In genomic region chr16:5044011-5044540, GRCh38 we compare ENCODE assay signal across 33 cellular contexts. TPM values are rescaled to one million over a fixed set of nuclear protein-coding genes. Genes with fewer than 3 reads are reported as not detected.
"Had no signal": no experiment of that assay in that cellular context is flagged by ENCODE, and none has a peak within 500 bp of the region (broad histone marks: within the 10 kb centered on the region; RNA-seq: fewer than 3 reads in every experiment).

No MANE protein-coding gene starts in this region.

- H3K36me3 Mint-ChIP-seq: activated naive CD8-positive, alpha-beta T cell treated with anti-CD3 and anti-CD28 coated beads, Interleukin-2, amount 10 ng/mL, durations not matched to agents 7 days and 5 days had no signal

- H3K9me3 ChIP-seq: ascending aorta had no signal

- H3K9me3 Mint-ChIP-seq: activated CD4-positive, alpha-beta memory T cell treated with anti-CD3 and anti-CD28 coated beads, Interleukin-2, amount 10 ng/mL, durations not matched to agents 7 days and 5 days; activated naive CD4-positive, alpha-beta T cell treated with anti-CD3 and anti-CD28 coated beads, Interleukin-2, amount 50 U/mL, for 24 hours; activated T-cell treated with anti-CD3 and anti-CD28 coated beads, Interleukin-2, amount 50 U/mL, for 72 hours; activated T-helper 17 cell treated with anti-CD3 and anti-CD28 coated beads, Interleukin-2, amount 50 U/mL, for 72 hours had no signal

- DNase-seq: activated CD4-positive, alpha-beta memory T cell treated with anti-CD3 and anti-CD28 coated beads, Interleukin-2, amount 10 ng/mL, durations not matched to agents 7 days and 5 days; activated CD4-positive, alpha-beta T cell treated with anti-CD3 and anti-CD28 coated beads for 1 hour; activated CD4-positive, alpha-beta T cell treated with anti-CD3 and anti-CD28 coated beads for 48 hours; activated CD4-positive, CD25-positive, alpha-beta regulatory T cell; activated CD8-positive, alpha-beta memory T cell treated with anti-CD3 and anti-CD28 coated beads for 24 hours; activated effector memory CD4-positive, alpha-beta T cell treated with anti-CD3 and anti-CD28 coated beads, Interleukin-2, amount 50 U/mL, for 16 hours; activated naive CD4-positive, alpha-beta T cell treated with Interleukin-2 at 50 U/mL for 16 hours; activated naive CD8-positive, alpha-beta T cell treated with anti-CD3 and anti-CD28 coated beads, Interleukin-2, amount 10 ng/mL, durations not matched to agents 7 days and 5 days; activated T-cell treated with anti-CD3 and anti-CD28 coated beads, Interleukin-2, amount 50 U/mL, for 1 hour; activated T-cell treated with anti-CD3 and anti-CD28 coated beads, Interleukin-2, amount 50 U/mL, for 72 hours; amygdala; NCI-H1092 treated with DMSO at 0.1 percent for 48 hours; NCI-H1417; NCI-H146; NCI-H187; NCI-H2029 treated with DMSO at 0.1 percent for 48 hours; NCI-H2107; NCI-H2171 treated with DMSO at 0.1 percent for 48 hours; NCI-H2227 treated with DMSO at 0.1 percent for 48 hours; NCI-H446; NCI-H510A treated with DMSO at 0.1 percent for 48 hours; SW 1271; T-helper 1 cell; T-helper 2 cell; T-helper 9 cell; WERI-Rb-1 had no signal

- H3K36me3 ChIP-seq: ascending aorta, cardiac muscle cell, WERI-Rb-1 had no signal

- H3K4me1 ChIP-seq: ascending aorta had no signal

- H3K4me3 Mint-ChIP-seq: activated CD4-positive, alpha-beta memory T cell treated with anti-CD3 and anti-CD28 coated beads, Interleukin-2, amount 10 ng/mL, durations not matched to agents 7 days and 5 days; activated naive CD4-positive, alpha-beta T cell treated with anti-CD3 and anti-CD28 coated beads, Interleukin-2, amount 50 U/mL, for 24 hours; activated naive CD8-positive, alpha-beta T cell treated with anti-CD3 and anti-CD28 coated beads, Interleukin-2, amount 10 ng/mL, durations not matched to agents 7 days and 5 days; activated T-cell treated with anti-CD3 and anti-CD28 coated beads, Interleukin-2, amount 50 U/mL, for 72 hours; activated T-helper 17 cell treated with anti-CD3 and anti-CD28 coated beads, Interleukin-2, amount 50 U/mL, for 72 hours had no signal

- H3K4me3 ChIP-seq: ascending aorta, cardiac muscle cell, K562 had no signal

- H3K4me1 Mint-ChIP-seq: activated CD4-positive, alpha-beta memory T cell treated with anti-CD3 and anti-CD28 coated beads, Interleukin-2, amount 10 ng/mL, durations not matched to agents 7 days and 5 days; activated naive CD4-positive, alpha-beta T cell treated with anti-CD3 and anti-CD28 coated beads, Interleukin-2, amount 50 U/mL, for 24 hours; activated naive CD8-positive, alpha-beta T cell treated with anti-CD3 and anti-CD28 coated beads, Interleukin-2, amount 10 ng/mL, durations not matched to agents 7 days and 5 days; activated T-helper 17 cell treated with anti-CD3 and anti-CD28 coated beads, Interleukin-2, amount 50 U/mL, for 72 hours had no signal

- H3K27ac ChIP-seq: ascending aorta, cardiac muscle cell, WERI-Rb-1 had no signal

- H3K27ac Mint-ChIP-seq: activated CD4-positive, alpha-beta memory T cell treated with anti-CD3 and anti-CD28 coated beads, Interleukin-2, amount 10 ng/mL, durations not matched to agents 7 days and 5 days; activated naive CD4-positive, alpha-beta T cell treated with anti-CD3 and anti-CD28 coated beads, Interleukin-2, amount 50 U/mL, for 24 hours; activated naive CD8-positive, alpha-beta T cell treated with anti-CD3 and anti-CD28 coated beads, Interleukin-2, amount 10 ng/mL, durations not matched to agents 7 days and 5 days; activated T-cell treated with anti-CD3 and anti-CD28 coated beads, Interleukin-2, amount 50 U/mL, for 72 hours; activated T-helper 17 cell treated with anti-CD3 and anti-CD28 coated beads, Interleukin-2, amount 50 U/mL, for 72 hours had no signal

- H3K27me3 Mint-ChIP-seq: activated naive CD4-positive, alpha-beta T cell treated with anti-CD3 and anti-CD28 coated beads, Interleukin-2, amount 50 U/mL, for 24 hours; activated T-helper 17 cell treated with anti-CD3 and anti-CD28 coated beads, Interleukin-2, amount 50 U/mL, for 72 hours had no signal

- ATAC-seq: activated T-cell treated with anti-CD3 and anti-CD28 coated beads, Interleukin-2, amount 50 U/mL, for 72 hours; activated T-helper 17 cell treated with anti-CD3 and anti-CD28 coated beads, Interleukin-2, amount 50 U/mL, for 72 hours; K562; Panc1 had no signal

- H3K27me3 ChIP-seq: ascending aorta, cardiac muscle cell had no signal

RNA-seq across cellular contexts. Expression of gene C16orf89, which starts 21.7 kb away (rescaled TPM):
- total RNA-seq: activated CD4-positive, alpha-beta memory T cell treated with anti-CD3 and anti-CD28 coated beads, Interleukin-2, amount 10 ng/mL, durations not matched to agents 7 days and 5 days; activated naive CD8-positive, alpha-beta T cell treated with anti-CD3 and anti-CD28 coated beads, Interleukin-2, amount 10 ng/mL, durations not matched to agents 7 days and 5 days; activated T-cell treated with anti-CD3 and anti-CD28 coated beads, Interleukin-2, amount 50 U/mL, for 72 hours; activated T-helper 17 cell treated with anti-CD3 and anti-CD28 coated beads, Interleukin-2, amount 50 U/mL, for 72 hours; cardiac muscle cell; K562; RPMI7951 had no signal
- polyA plus RNA-seq: K562 had no signal
